1 cellular context compared by ENCODE assay signal in genomic region chr19:15540435-15540834, GRCh38.
A peak's percentile ranks its signal among the peaks of the same experiment; 100 is the strongest.
TF ChIP-seq lines count a peak whose summit lies in the region.

No MANE protein-coding gene starts in this region.

TF ChIP-seq in HepG2, 621 proteins besides CTCF, POLR2A, EP300 and RAD21 (continued from another document and continues in another):
- TF ChIP-seq, protein P1, sequence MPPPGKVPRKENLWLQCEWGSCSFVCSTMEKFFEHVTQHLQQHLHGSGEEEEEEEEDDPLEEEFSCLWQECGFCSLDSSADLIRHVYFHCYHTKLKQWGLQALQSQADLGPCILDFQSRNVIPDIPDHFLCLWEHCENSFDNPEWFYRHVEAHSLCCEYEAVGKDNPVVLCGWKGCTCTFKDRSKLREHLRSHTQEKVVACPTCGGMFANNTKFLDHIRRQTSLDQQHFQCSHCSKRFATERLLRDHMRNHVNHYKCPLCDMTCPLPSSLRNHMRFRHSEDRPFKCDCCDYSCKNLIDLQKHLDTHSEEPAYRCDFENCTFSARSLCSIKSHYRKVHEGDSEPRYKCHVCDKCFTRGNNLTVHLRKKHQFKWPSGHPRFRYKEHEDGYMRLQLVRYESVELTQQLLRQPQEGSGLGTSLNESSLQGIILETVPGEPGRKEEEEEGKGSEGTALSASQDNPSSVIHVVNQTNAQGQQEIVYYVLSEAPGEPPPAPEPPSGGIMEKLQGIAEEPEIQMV (CRISPR knock-in tag; IDR thresholded peaks at IDR 0.05; ENCODE audit: low read depth), result no peak
- TF ChIP-seq HNRNPUL1 (IDR thresholded peaks at IDR 0.05; ENCODE audit: low read depth, low read length) (no peak), ZNF230 (CRISPR knock-in tag; IDR thresholded peaks at IDR 0.05) (no peak), ZNF687 (CRISPR knock-in tag; IDR thresholded peaks at IDR 0.05) (peak; percentile 52), ZNF556 (CRISPR knock-in tag; IDR thresholded peaks at IDR 0.05; ENCODE audit: borderline replicate concordance) (no peak), ZNF33B (CRISPR knock-in tag; IDR thresholded peaks at IDR 0.05) (no peak), ZBTB43 (CRISPR knock-in tag; conservative IDR thresholded peaks at IDR 0.05) (no peak), PRMT3 (CRISPR knock-in tag; IDR thresholded peaks at IDR 0.05; ENCODE audit: borderline replicate concordance, low read depth) (no peak), RXRB (CRISPR knock-in tag; IDR thresholded peaks at IDR 0.05; ENCODE audit: borderline replicate concordance) (0 out of 2 replicates have a peak, but pooled peaks have one; percentile 19), SMARCC2 (IDR thresholded peaks at IDR 0.05) (no peak), CSRNP2 (CRISPR knock-in tag; conservative IDR thresholded peaks at IDR 0.05; ENCODE audit: low read depth) (no peak), ZNF17 (CRISPR knock-in tag; IDR thresholded peaks at IDR 0.05) (no peak), PAWR (CRISPR knock-in tag; IDR thresholded peaks at IDR 0.05; ENCODE audit: borderline replicate concordance) (no peak), JUN (CRISPR knock-in tag; IDR thresholded peaks at IDR 0.05) (no peak), ZNF660 (CRISPR knock-in tag; IDR thresholded peaks at IDR 0.05; ENCODE audit: borderline replicate concordance, low read depth) (no peak), ZNF451 (CRISPR knock-in tag; IDR thresholded peaks at IDR 0.05) (no peak), ZNF737 (CRISPR knock-in tag; IDR thresholded peaks at IDR 0.05; ENCODE audit: borderline replicate concordance) (no peak), ZNF766 (CRISPR knock-in tag; IDR thresholded peaks at IDR 0.05; ENCODE audit: borderline replicate concordance) (no peak), ZMAT3 (CRISPR knock-in tag; conservative IDR thresholded peaks at IDR 0.05) (no peak), TFDP2 (CRISPR knock-in tag; IDR thresholded peaks at IDR 0.05) (no peak), FIP1L1 (IDR thresholded peaks at IDR 0.05; ENCODE audit: borderline replicate concordance, insufficient read depth, low read depth, low read length) (no peak), ETV5 (CRISPR knock-in tag; IDR thresholded peaks at IDR 0.05; ENCODE audit: borderline replicate concordance) (peak; percentile 19; the same call in 1 of the 2 replicates), SNAI1 (CRISPR knock-in tag; IDR thresholded peaks at IDR 0.05; ENCODE audit: borderline replicate concordance) (no peak), SALL1 (CRISPR knock-in tag; IDR thresholded peaks at IDR 0.05) (peak; percentile 42; the same call in 1 of the 2 replicates), NRL (CRISPR knock-in tag; IDR thresholded peaks at IDR 0.05; ENCODE audit: borderline replicate concordance) (no peak), MLLT10 (CRISPR knock-in tag; IDR thresholded peaks at IDR 0.05) (no peak), ZMYM2 (CRISPR knock-in tag; IDR thresholded peaks at IDR 0.05) (no peak), SNAPC2 (CRISPR knock-in tag; IDR thresholded peaks at IDR 0.05) (no peak), PLSCR1 (CRISPR knock-in tag; IDR thresholded peaks at IDR 0.05; ENCODE audit: borderline replicate concordance) (no peak), THRA (CRISPR knock-in tag; IDR thresholded peaks at IDR 0.05; ENCODE audit: borderline replicate concordance) (no peak)
- TF ChIP-seq, protein P2, sequence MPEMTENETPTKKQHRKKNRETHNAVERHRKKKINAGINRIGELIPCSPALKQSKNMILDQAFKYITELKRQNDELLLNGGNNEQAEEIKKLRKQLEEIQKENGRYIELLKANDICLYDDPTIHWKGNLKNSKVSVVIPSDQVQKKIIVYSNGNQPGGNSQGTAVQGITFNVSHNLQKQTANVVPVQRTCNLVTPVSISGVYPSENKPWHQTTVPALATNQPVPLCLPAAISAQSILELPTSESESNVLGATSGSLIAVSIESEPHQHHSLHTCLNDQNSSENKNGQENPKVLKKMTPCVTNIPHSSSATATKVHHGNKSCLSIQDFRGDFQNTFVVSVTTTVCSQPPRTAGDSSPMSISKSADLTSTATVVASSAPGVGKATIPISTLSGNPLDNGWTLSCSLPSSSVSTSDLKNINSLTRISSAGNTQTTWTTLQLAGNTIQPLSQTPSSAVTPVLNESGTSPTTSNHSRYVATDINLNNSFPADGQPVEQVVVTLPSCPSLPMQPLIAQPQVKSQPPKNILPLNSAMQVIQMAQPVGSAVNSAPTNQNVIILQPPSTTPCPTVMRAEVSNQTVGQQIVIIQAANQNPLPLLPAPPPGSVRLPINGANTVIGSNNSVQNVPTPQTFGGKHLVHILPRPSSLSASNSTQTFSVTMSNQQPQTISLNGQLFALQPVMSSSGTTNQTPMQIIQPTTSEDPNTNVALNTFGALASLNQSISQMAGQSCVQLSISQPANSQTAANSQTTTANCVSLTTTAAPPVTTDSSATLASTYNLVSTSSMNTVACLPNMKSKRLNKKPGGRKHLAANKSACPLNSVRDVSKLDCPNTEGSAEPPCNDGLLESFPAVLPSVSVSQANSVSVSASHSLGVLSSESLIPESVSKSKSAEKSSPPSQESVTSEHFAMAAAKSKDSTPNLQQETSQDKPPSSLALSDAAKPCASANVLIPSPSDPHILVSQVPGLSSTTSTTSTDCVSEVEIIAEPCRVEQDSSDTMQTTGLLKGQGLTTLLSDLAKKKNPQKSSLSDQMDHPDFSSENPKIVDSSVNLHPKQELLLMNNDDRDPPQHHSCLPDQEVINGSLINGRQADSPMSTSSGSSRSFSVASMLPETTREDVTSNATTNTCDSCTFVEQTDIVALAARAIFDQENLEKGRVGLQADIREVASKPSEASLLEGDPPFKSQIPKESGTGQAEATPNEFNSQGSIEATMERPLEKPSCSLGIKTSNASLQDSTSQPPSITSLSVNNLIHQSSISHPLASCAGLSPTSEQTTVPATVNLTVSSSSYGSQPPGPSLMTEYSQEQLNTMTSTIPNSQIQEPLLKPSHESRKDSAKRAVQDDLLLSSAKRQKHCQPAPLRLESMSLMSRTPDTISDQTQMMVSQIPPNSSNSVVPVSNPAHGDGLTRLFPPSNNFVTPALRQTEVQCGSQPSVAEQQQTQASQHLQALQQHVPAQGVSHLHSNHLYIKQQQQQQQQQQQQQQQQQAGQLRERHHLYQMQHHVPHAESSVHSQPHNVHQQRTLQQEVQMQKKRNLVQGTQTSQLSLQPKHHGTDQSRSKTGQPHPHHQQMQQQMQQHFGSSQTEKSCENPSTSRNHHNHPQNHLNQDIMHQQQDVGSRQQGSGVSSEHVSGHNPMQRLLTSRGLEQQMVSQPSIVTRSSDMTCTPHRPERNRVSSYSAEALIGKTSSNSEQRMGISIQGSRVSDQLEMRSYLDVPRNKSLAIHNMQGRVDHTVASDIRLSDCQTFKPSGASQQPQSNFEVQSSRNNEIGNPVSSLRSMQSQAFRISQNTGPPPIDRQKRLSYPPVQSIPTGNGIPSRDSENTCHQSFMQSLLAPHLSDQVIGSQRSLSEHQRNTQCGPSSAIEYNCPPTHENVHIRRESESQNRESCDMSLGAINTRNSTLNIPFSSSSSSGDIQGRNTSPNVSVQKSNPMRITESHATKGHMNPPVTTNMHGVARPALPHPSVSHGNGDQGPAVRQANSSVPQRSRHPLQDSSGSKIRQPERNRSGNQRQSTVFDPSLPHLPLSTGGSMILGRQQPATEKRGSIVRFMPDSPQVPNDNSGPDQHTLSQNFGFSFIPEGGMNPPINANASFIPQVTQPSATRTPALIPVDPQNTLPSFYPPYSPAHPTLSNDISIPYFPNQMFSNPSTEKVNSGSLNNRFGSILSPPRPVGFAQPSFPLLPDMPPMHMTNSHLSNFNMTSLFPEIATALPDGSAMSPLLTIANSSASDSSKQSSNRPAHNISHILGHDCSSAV (CRISPR knock-in tag; IDR thresholded peaks at IDR 0.05; ENCODE audit: borderline replicate concordance), result no peak
- TF ChIP-seq, protein P3, sequence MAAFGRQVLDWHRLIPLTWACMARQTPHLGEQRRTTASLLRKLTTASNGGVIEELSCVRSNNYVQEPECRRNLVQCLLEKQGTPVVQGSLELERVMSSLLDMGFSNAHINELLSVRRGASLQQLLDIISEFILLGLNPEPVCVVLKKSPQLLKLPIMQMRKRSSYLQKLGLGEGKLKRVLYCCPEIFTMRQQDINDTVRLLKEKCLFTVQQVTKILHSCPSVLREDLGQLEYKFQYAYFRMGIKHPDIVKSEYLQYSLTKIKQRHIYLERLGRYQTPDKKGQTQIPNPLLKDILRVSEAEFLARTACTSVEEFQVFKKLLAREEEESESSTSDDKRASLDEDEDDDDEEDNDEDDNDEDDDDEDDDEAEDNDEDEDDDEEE (CRISPR knock-in tag; IDR thresholded peaks at IDR 0.05), result no peak
- TF ChIP-seq, protein P4, sequence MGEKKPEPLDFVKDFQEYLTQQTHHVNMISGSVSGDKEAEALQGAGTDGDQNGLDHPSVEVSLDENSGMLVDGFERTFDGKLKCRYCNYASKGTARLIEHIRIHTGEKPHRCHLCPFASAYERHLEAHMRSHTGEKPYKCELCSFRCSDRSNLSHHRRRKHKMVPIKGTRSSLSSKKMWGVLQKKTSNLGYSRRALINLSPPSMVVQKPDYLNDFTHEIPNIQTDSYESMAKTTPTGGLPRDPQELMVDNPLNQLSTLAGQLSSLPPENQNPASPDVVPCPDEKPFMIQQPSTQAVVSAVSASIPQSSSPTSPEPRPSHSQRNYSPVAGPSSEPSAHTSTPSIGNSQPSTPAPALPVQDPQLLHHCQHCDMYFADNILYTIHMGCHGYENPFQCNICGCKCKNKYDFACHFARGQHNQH (CRISPR knock-in tag; IDR thresholded peaks at IDR 0.05), result no peak
